Comparison of ENCODE assay signal across 1 cellular context in the genomic region with DNA sequence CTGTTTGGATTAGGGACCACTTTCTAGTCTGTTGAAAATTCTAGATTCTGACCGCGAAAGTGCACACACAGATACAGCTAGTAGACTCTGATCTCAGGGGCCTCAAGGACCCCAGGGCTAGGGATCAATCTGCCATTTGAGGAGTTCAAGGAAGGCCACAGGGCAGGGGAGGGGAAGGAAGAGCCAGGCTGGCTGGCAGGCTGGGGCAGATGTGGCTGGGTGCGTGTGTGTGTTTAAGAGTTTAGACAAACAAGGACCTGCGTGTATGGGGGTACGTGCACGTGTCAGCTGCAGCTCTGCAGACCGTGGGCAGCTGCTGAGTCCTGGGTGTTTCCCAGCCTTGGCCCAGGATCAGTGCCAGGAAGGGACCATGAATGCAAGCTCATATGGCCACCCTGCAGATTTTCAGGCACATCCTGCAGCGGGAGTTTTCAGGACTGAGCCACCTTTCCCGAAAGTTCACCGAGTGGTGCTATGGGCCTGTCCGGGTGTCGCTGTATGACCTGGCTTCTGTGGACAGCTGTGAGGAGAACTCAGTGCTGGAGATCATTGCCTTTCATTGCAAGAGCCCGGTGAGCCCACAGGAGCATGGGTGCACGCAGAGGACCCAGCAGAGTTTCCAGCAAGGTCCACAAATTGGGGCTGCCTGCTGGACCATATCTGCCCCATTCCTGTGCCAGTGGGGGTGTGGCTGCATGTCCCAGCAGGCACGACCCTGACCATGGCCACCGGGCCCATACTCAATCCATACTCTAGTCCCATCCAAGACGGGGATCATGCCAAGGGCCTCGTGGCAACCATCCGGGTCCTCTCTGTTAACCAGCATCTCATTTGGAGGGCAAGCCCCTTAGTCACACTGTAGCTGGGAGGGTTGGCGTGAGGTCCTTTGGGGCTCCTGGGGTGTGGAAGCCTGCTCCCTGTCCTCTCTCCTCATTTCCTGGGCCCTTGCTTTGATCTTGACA.
TF ChIP-seq lines count a peak whose summit lies in the region.

No MANE protein-coding gene starts in this region.

TF ChIP-seq in HepG2, 621 proteins besides CTCF, POLR2A, EP300 and RAD21 (continued from another document and continues in another):
- TF ChIP-seq, protein P1, sequence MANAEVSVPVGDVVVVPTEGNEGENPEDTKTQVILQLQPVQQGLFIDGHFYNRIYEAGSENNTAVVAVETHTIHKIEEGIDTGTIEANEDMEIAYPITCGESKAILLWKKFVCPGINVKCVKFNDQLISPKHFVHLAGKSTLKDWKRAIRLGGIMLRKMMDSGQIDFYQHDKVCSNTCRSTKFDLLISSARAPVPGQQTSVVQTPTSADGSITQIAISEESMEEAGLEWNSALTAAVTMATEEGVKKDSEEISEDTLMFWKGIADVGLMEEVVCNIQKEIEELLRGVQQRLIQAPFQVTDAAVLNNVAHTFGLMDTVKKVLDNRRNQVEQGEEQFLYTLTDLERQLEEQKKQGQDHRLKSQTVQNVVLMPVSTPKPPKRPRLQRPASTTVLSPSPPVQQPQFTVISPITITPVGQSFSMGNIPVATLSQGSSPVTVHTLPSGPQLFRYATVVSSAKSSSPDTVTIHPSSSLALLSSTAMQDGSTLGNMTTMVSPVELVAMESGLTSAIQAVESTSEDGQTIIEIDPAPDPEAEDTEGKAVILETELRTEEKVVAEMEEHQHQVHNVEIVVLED (CRISPR knock-in tag; IDR thresholded peaks at IDR 0.05; ENCODE audit: borderline replicate concordance) = peak; percentile 54; the same call in 1 of the 2 replicates
- TF ChIP-seq ZBTB7B (CRISPR knock-in tag; IDR thresholded peaks at IDR 0.05) (peak; percentile 70), HNF4A (CRISPR knock-in tag; IDR thresholded peaks at IDR 0.05) (peak; percentile 94), PRPF4 (IDR thresholded peaks at IDR 0.05; ENCODE audit: low read depth, low read length, poor library complexity, severe bottlenecking) (no peak), HDAC6 (IDR thresholded peaks at IDR 0.05; ENCODE audit: low read depth, low read length) (no peak), ZNF431 (CRISPR knock-in tag; IDR thresholded peaks at IDR 0.05; ENCODE audit: borderline replicate concordance, low read depth) (no peak), ZNF337 (CRISPR knock-in tag; IDR thresholded peaks at IDR 0.05; ENCODE audit: borderline replicate concordance, low read depth) (no peak), AGO2 (optimal IDR thresholded peaks at IDR 0.05; ENCODE audit: low read depth, low read length) (no peak), ZNF816 (CRISPR knock-in tag; IDR thresholded peaks at IDR 0.05; ENCODE audit: borderline replicate concordance) (no peak), SP2 (CRISPR knock-in tag; IDR thresholded peaks at IDR 0.05) (no peak), ZMYM3 (CRISPR knock-in tag; IDR thresholded peaks at IDR 0.05) (peak; percentile 77), MED1 (CRISPR knock-in tag; IDR thresholded peaks at IDR 0.05) (peak; percentile 83), ZNF598 (CRISPR knock-in tag; IDR thresholded peaks at IDR 0.05; ENCODE audit: borderline replicate concordance) (no peak), ZNF224 (CRISPR knock-in tag; IDR thresholded peaks at IDR 0.05) (no peak), FOSL2 (CRISPR knock-in tag; IDR thresholded peaks at IDR 0.05) (no peak), ZNF747 (CRISPR knock-in tag; IDR thresholded peaks at IDR 0.05; ENCODE audit: borderline replicate concordance) (0 out of 2 replicates have a peak, but pooled peaks have one; percentile 46), ZFAT (CRISPR knock-in tag; conservative IDR thresholded peaks at IDR 0.05) (no peak), NFE2 (CRISPR knock-in tag; IDR thresholded peaks at IDR 0.05) (no peak), ZEB1 (IDR thresholded peaks at IDR 0.05; ENCODE audit: insufficient replicate concordance, low read depth) (no peak), ZNF550 (CRISPR knock-in tag; IDR thresholded peaks at IDR 0.05; ENCODE audit: borderline replicate concordance) (no peak)
- TF ChIP-seq, protein P2, sequence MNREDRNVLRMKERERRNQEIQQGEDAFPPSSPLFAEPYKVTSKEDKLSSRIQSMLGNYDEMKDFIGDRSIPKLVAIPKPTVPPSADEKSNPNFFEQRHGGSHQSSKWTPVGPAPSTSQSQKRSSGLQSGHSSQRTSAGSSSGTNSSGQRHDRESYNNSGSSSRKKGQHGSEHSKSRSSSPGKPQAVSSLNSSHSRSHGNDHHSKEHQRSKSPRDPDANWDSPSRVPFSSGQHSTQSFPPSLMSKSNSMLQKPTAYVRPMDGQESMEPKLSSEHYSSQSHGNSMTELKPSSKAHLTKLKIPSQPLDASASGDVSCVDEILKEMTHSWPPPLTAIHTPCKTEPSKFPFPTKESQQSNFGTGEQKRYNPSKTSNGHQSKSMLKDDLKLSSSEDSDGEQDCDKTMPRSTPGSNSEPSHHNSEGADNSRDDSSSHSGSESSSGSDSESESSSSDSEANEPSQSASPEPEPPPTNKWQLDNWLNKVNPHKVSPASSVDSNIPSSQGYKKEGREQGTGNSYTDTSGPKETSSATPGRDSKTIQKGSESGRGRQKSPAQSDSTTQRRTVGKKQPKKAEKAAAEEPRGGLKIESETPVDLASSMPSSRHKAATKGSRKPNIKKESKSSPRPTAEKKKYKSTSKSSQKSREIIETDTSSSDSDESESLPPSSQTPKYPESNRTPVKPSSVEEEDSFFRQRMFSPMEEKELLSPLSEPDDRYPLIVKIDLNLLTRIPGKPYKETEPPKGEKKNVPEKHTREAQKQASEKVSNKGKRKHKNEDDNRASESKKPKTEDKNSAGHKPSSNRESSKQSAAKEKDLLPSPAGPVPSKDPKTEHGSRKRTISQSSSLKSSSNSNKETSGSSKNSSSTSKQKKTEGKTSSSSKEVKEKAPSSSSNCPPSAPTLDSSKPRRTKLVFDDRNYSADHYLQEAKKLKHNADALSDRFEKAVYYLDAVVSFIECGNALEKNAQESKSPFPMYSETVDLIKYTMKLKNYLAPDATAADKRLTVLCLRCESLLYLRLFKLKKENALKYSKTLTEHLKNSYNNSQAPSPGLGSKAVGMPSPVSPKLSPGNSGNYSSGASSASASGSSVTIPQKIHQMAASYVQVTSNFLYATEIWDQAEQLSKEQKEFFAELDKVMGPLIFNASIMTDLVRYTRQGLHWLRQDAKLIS (CRISPR knock-in tag; IDR thresholded peaks at IDR 0.05) = no peak
- TF ChIP-seq, protein P3, sequence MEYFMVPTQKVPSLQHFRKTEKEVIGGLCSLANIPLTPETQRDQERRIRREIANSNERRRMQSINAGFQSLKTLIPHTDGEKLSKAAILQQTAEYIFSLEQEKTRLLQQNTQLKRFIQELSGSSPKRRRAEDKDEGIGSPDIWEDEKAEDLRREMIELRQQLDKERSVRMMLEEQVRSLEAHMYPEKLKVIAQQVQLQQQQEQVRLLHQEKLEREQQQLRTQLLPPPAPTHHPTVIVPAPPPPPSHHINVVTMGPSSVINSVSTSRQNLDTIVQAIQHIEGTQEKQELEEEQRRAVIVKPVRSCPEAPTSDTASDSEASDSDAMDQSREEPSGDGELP (IDR thresholded peaks at IDR 0.05; ENCODE audit: borderline replicate concordance, low read depth) = peak; percentile 76; the same call in 1 of the 2 replicates
- TF ChIP-seq, protein P4, sequence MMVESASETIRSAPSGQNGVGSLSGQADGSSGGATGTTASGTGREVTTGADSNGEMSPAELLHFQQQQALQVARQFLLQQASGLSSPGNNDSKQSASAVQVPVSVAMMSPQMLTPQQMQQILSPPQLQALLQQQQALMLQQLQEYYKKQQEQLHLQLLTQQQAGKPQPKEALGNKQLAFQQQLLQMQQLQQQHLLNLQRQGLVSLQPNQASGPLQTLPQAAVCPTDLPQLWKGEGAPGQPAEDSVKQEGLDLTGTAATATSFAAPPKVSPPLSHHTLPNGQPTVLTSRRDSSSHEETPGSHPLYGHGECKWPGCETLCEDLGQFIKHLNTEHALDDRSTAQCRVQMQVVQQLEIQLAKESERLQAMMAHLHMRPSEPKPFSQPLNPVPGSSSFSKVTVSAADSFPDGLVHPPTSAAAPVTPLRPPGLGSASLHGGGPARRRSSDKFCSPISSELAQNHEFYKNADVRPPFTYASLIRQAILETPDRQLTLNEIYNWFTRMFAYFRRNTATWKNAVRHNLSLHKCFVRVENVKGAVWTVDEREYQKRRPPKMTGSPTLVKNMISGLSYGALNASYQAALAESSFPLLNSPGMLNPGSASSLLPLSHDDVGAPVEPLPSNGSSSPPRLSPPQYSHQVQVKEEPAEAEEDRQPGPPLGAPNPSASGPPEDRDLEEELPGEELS (CRISPR knock-in tag; IDR thresholded peaks at IDR 0.05) = peak; percentile 60
- TF ChIP-seq, protein P5, sequence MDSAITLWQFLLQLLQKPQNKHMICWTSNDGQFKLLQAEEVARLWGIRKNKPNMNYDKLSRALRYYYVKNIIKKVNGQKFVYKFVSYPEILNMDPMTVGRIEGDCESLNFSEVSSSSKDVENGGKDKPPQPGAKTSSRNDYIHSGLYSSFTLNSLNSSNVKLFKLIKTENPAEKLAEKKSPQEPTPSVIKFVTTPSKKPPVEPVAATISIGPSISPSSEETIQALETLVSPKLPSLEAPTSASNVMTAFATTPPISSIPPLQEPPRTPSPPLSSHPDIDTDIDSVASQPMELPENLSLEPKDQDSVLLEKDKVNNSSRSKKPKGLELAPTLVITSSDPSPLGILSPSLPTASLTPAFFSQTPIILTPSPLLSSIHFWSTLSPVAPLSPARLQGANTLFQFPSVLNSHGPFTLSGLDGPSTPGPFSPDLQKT (CRISPR knock-in tag; IDR thresholded peaks at IDR 0.05; ENCODE audit: borderline replicate concordance) = no peak
- TF ChIP-seq, protein P6, sequence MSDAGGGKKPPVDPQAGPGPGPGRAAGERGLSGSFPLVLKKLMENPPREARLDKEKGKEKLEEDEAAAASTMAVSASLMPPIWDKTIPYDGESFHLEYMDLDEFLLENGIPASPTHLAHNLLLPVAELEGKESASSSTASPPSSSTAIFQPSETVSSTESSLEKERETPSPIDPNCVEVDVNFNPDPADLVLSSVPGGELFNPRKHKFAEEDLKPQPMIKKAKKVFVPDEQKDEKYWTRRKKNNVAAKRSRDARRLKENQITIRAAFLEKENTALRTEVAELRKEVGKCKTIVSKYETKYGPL (CRISPR knock-in tag; IDR thresholded peaks at IDR 0.05) = no peak
- TF ChIP-seq, protein P7, sequence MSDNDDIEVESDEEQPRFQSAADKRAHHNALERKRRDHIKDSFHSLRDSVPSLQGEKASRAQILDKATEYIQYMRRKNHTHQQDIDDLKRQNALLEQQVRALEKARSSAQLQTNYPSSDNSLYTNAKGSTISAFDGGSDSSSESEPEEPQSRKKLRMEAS (IDR thresholded peaks at IDR 0.05) = peak; percentile 81
- TF ChIP-seq, protein P8, sequence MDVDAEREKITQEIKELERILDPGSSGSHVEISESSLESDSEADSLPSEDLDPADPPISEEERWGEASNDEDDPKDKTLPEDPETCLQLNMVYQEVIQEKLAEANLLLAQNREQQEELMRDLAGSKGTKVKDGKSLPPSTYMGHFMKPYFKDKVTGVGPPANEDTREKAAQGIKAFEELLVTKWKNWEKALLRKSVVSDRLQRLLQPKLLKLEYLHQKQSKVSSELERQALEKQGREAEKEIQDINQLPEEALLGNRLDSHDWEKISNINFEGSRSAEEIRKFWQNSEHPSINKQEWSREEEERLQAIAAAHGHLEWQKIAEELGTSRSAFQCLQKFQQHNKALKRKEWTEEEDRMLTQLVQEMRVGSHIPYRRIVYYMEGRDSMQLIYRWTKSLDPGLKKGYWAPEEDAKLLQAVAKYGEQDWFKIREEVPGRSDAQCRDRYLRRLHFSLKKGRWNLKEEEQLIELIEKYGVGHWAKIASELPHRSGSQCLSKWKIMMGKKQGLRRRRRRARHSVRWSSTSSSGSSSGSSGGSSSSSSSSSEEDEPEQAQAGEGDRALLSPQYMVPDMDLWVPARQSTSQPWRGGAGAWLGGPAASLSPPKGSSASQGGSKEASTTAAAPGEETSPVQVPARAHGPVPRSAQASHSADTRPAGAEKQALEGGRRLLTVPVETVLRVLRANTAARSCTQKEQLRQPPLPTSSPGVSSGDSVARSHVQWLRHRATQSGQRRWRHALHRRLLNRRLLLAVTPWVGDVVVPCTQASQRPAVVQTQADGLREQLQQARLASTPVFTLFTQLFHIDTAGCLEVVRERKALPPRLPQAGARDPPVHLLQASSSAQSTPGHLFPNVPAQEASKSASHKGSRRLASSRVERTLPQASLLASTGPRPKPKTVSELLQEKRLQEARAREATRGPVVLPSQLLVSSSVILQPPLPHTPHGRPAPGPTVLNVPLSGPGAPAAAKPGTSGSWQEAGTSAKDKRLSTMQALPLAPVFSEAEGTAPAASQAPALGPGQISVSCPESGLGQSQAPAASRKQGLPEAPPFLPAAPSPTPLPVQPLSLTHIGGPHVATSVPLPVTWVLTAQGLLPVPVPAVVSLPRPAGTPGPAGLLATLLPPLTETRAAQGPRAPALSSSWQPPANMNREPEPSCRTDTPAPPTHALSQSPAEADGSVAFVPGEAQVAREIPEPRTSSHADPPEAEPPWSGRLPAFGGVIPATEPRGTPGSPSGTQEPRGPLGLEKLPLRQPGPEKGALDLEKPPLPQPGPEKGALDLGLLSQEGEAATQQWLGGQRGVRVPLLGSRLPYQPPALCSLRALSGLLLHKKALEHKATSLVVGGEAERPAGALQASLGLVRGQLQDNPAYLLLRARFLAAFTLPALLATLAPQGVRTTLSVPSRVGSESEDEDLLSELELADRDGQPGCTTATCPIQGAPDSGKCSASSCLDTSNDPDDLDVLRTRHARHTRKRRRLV (CRISPR knock-in tag; IDR thresholded peaks at IDR 0.05) = no peak
- TF ChIP-seq, protein P9, sequence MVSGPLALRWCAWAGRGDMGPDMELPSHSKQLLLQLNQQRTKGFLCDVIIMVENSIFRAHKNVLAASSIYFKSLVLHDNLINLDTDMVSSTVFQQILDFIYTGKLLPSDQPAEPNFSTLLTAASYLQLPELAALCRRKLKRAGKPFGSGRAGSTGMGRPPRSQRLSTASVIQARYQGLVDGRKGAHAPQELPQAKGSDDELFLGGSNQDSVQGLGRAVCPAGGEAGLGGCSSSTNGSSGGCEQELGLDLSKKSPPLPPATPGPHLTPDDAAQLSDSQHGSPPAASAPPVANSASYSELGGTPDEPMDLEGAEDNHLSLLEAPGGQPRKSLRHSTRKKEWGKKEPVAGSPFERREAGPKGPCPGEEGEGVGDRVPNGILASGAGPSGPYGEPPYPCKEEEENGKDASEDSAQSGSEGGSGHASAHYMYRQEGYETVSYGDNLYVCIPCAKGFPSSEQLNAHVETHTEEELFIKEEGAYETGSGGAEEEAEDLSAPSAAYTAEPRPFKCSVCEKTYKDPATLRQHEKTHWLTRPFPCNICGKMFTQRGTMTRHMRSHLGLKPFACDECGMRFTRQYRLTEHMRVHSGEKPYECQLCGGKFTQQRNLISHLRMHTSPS (CRISPR knock-in tag; IDR thresholded peaks at IDR 0.05; ENCODE audit: low read depth) = peak; percentile 92
- TF ChIP-seq, protein P10, sequence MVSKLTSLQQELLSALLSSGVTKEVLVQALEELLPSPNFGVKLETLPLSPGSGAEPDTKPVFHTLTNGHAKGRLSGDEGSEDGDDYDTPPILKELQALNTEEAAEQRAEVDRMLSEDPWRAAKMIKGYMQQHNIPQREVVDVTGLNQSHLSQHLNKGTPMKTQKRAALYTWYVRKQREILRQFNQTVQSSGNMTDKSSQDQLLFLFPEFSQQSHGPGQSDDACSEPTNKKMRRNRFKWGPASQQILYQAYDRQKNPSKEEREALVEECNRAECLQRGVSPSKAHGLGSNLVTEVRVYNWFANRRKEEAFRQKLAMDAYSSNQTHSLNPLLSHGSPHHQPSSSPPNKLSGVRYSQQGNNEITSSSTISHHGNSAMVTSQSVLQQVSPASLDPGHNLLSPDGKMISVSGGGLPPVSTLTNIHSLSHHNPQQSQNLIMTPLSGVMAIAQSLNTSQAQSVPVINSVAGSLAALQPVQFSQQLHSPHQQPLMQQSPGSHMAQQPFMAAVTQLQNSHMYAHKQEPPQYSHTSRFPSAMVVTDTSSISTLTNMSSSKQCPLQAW (CRISPR knock-in tag; IDR thresholded peaks at IDR 0.05) = no peak
